ENCODE assay signal across 11 cellular contexts in the genomic region with DNA sequence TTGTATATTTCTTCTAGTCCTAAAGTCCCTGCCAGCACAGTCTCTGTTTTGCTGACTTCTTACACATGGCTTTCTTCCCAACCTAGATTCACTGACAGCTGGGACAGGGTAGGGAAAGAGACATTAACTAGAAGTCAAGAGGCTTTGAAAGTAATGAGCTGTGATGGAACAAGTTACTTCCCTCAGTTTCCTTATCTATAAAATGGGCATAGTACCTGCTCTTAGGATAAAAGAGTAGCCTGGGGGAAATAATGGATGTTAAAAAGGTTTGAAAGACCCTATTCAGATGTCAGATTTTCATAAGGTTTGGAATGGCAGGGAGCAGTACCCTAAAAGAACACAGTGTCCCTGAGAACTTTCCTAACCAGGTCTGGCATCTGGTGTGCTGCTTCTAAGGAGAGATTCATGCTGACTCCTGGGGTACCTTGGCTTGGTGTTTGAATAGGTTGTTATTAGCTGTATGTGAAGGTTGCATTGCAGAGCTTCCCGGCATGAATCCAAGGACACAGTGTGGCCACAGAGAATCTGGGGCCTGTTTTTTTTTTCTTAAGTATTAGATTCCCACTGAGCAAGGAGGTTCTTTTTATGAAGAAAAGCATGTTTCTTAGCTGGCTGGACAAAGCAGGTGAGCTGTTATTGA. TPM values are rescaled to one million over a fixed set of nuclear protein-coding genes. Genes with fewer than 3 reads are reported as not detected.
DNase-seq lines count a peak whose midpoint lies in the region; ATAC-seq and TF ChIP-seq lines count a peak whose summit lies in the region.
"Had no signal": no experiment of that assay in that cellular context is flagged by ENCODE, and none has a peak within 500 bp of the region (broad histone marks: within the 10 kb centered on the region; RNA-seq: fewer than 3 reads in every experiment).

No MANE protein-coding gene starts in this region.

- H3K79me2 ChIP-seq in mammary epithelial cell (ENCODE audit: insufficient read depth, low read length) = no peaks in the 10 kb centered on the region

- no peaks in the 10 kb centered on the region for H3K27me3 Mint-ChIP-seq in T-cell
- H3K27me3 Mint-ChIP-seq in stimulated activated memory B cell treated with anti-CD40 and anti-IgM and Interleukin-4, amounts not matched to agents 10 μg/mL and 1 μg/mL and 100 μg/mL, for 72 hours = no peaks in the 10 kb centered on the region

- H3K36me3 ChIP-seq in breast epithelium (no peaks in the 10 kb centered on the region), mammary epithelial cell (ENCODE audit: insufficient read depth, low read length) (no peaks in the 10 kb centered on the region)
- H3K36me3 ChIP-seq: uterus had no signal

- peak overlapping the region; percentile 88 to 93 for H3K27ac Mint-ChIP-seq in T-cell
- peak overlapping the region; percentile 97 for H3K27ac Mint-ChIP-seq in stimulated activated memory B cell treated with anti-CD40 and anti-IgM and Interleukin-4, amounts not matched to agents 10 μg/mL and 1 μg/mL and 100 μg/mL, for 72 hours

- H3K9me3 Mint-ChIP-seq in T-cell = no peaks in the 10 kb centered on the region
- H3K9me3 Mint-ChIP-seq in stimulated activated memory B cell treated with anti-CD40 and anti-IgM and Interleukin-4, amounts not matched to agents 10 μg/mL and 1 μg/mL and 100 μg/mL, for 72 hours = no peaks in the 10 kb centered on the region

- no peaks in the 10 kb centered on the region for H3K9me3 ChIP-seq in breast epithelium
- no peaks in the 10 kb centered on the region for H3K9me3 ChIP-seq in mammary epithelial cell (replicated peaks; ENCODE audit: insufficient read depth, low read length)
- H3K9me3 ChIP-seq: uterus had no signal

- no peak overlapping the region for H2AFZ ChIP-seq in mammary epithelial cell (ENCODE audit: low read depth, low read length)

- H3K27ac ChIP-seq in breast epithelium (peak overlapping the region; percentile 77 to 84), mammary epithelial cell (ENCODE audit: insufficient read depth, low read depth, low read length) (no peak overlapping the region), dorsolateral prefrontal cortex (peak overlapping the region in 42 of 59 donors; percentile 7 to 91 (median 72))
- H3K27ac ChIP-seq: uterus had no signal

- DNase-seq in breast epithelium (ENCODE audit: low spot score in 2 of 2) (peak in 1 of 2 donors; percentile 51), mammary epithelial cell (no peak), T-cell (no peak), dorsolateral prefrontal cortex (no peak), cortex of kidney (lab: John Stamatoyannopoulos, UW) (no peak), DMS79 treated with DMSO at 0.1 percent for 48 hours (lab: John Stamatoyannopoulos, UW) (no peak), posterior vena cava (ENCODE audit: low spot score) (no peak)
- DNase-seq: dermis blood vessel endothelial cell, DND-41 had no signal

- peaks cover 66 to 79% (median 74%) of the 10 kb centered on the region in 3 donors for H3K4me1 Mint-ChIP-seq in T-cell
- peaks cover 46% of the 10 kb centered on the region for H3K4me1 Mint-ChIP-seq in stimulated activated memory B cell treated with anti-CD40 and anti-IgM and Interleukin-4, amounts not matched to agents 10 μg/mL and 1 μg/mL and 100 μg/mL, for 72 hours

- no peak overlapping the region for H3K4me2 ChIP-seq in mammary epithelial cell (ENCODE audit: insufficient read depth, low read depth, low read length)

- TF ChIP-seq CTCF in breast epithelium (IDR thresholded peaks at IDR 0.05) = no peak
- TF ChIP-seq CTCF in mammary epithelial cell (conservative IDR thresholded peaks at IDR 0.05 in 1 of 2, IDR thresholded peaks at IDR 0.05 in 1 of 2; ENCODE audit: extremely low read depth in 1 of 2, insufficient read depth in 1 of 2, low read depth in 1 of 2, low read length in 2 of 2) = no peak
- TF ChIP-seq CTCF in dorsolateral prefrontal cortex (IDR thresholded peaks at IDR 0.05 in 54 of 56, conservative IDR thresholded peaks at IDR 0.05 in 2 of 56; ENCODE audit: low read depth in 1 of 56, partially characterized antibody in 56 of 56) = no peak

- no peak overlapping the region for H3K4me3 ChIP-seq in breast epithelium
- no peak overlapping the region for H3K4me3 ChIP-seq in mammary epithelial cell (replicated peaks in 1 of 3; ENCODE audit: insufficient read depth in 1 of 3, low read depth in 2 of 3, low read length in 3 of 3)
- H3K4me3 ChIP-seq in dorsolateral prefrontal cortex = peak overlapping the region in 2 of 59 donors; percentile 10 to 23
- H3K4me3 ChIP-seq: uterus had no signal

- POLR2A ChIA-PET in T-cell (lab: Charles Lee) = interaction anchor here (0.6 to 2.0 kb wide), 5 partner anchors 10 to 805 kb away, joined by 3 to 9 read pairs (median 4); no protein-coding TSS in a partner anchor

- H3K36me3 Mint-ChIP-seq in T-cell = peaks cover 16% of the 10 kb centered on the region
- H3K36me3 Mint-ChIP-seq in stimulated activated memory B cell treated with anti-CD40 and anti-IgM and Interleukin-4, amounts not matched to agents 10 μg/mL and 1 μg/mL and 100 μg/mL, for 72 hours = peaks cover 4% of the 10 kb centered on the region

- no peaks in the 10 kb centered on the region for H4K20me1 ChIP-seq in mammary epithelial cell (ENCODE audit: insufficient read depth, low read length)

- intact Hi-C loops in breast epithelium (cut with DNase I; ENCODE audit: low total_unique reads) = no loop called here
- intact Hi-C loops in mammary epithelial cell (cut with micrococcal nuclease) = no loop called here
- intact Hi-C loops in dorsolateral prefrontal cortex (cut with DNase I) = loop anchor here in 1 of 2 donors (5.0 kb wide), 1 partner anchor 53 kb away; no protein-coding TSS in a partner anchor
- intact Hi-C loops in posterior vena cava (cut with DNase I) = no loop called here

- no peaks in the 10 kb centered on the region for H3K27me3 ChIP-seq in breast epithelium
- no peaks in the 10 kb centered on the region for H3K27me3 ChIP-seq in mammary epithelial cell (ENCODE audit: insufficient read depth, low read length)
- H3K27me3 ChIP-seq in dorsolateral prefrontal cortex = no peaks in the 10 kb centered on the region
- H3K27me3 ChIP-seq: uterus had no signal

- peak overlapping the region; percentile 88 to 97 (median 96) for H3K4me3 Mint-ChIP-seq in T-cell
- H3K4me3 Mint-ChIP-seq in stimulated activated memory B cell treated with anti-CD40 and anti-IgM and Interleukin-4, amounts not matched to agents 10 μg/mL and 1 μg/mL and 100 μg/mL, for 72 hours = peak overlapping the region; percentile 36

- H3K4me1 ChIP-seq in breast epithelium (peaks cover 3 to 10% of the 10 kb centered on the region in 2 donors), mammary epithelial cell (ENCODE audit: insufficient read depth, low read length) (peaks cover 14% of the 10 kb centered on the region)

- in situ Hi-C loops in mammary epithelial cell (cut with MboI; ENCODE audit: low sequenced_read_pairs in 2 of 2) = no loop called here

- no peak for TF ChIP-seq POLR2A in breast epithelium (IDR thresholded peaks at IDR 0.05)

- CTCF ChIA-PET in mammary epithelial cell (lab: Charles Lee; ENCODE audit: low non-redundant PET) (no interaction called here), T-cell (lab: Charles Lee) (interaction anchor here (0.7 to 4.5 kb wide), 15 partner anchors 9 to 112 kb away, joined by 3 to 51 read pairs (median 5); a partner anchor contains a TSS)

- no TSS peak for BruUV-seq in mammary epithelial cell (replicated peaks; lab: Mats Ljungman, UMichigan)

- WGBS in mammary epithelial cell (ENCODE audit: low coverage, missing lambda C conversion rate) = 11% methylated on average over 1 of the region's 1 CpG

- no peak overlapping the region for H3K9ac ChIP-seq in mammary epithelial cell (ENCODE audit: insufficient read depth, low read length)

- dilution Hi-C loops in mammary epithelial cell (cut with HindIII; ENCODE audit: low sequenced_read_pairs) = no loop called here

- ATAC-seq in T-cell (replicated peaks in 1 of 4) = no peak
- ATAC-seq in stimulated activated memory B cell treated with anti-CD40 and anti-IgM and Interleukin-4, amounts not matched to agents 10 μg/mL and 1 μg/mL and 100 μg/mL, for 72 hours = no peak

RNA-seq across cellular contexts. Expression of a gene that starts 47.6 kb away (rescaled TPM):
- total RNA-seq in breast epithelium (10 to 100 TPM; 11.0 to 17.0 (median 11.1) TPM), mammary epithelial cell (1 to 10 TPM; 3.5 to 6.7 TPM), T-cell (100 to 1,000 TPM; 174 to 224 (median 204) TPM), dorsolateral prefrontal cortex (10 to 100 TPM in 118 of 120 experiments, 1 to 10 TPM in 2; 7.5 to 31.8 (median 17.5) TPM), posterior vena cava (10 to 100 TPM; 11.0 to 13.3 TPM)
- polyA plus RNA-seq in mammary epithelial cell = 1.8 TPM
- 3.4 TPM for polyA minus RNA-seq in mammary epithelial cell

RNA-seq across cellular contexts. Expression of a gene that starts 57.3 kb away (rescaled TPM):
- total RNA-seq in breast epithelium (10 to 100 TPM; 55.4 to 70.1 (median 68.6) TPM), mammary epithelial cell (10 to 100 TPM; 43.0 to 44.0 TPM), T-cell (10 to 100 TPM; 48.0 to 56.7 (median 49.3) TPM), dorsolateral prefrontal cortex (10 to 100 TPM; 19.2 to 56.2 (median 35.0) TPM), posterior vena cava (10 to 100 TPM; 32.4 to 34.3 TPM)
- 58.9 TPM for polyA plus RNA-seq in mammary epithelial cell
- polyA minus RNA-seq in mammary epithelial cell = 35.4 TPM

Comparison
In these comparisons a context has a peak if more than half of its experiments do, and no peak if none do; other contexts are left out.
1. RNA of a gene that starts 47.6 kb away (total RNA-seq): 174 to 224 TPM in T-cell; 7.5 to 31.8 TPM in dorsolateral prefrontal cortex, 11.0 to 13.3 TPM in posterior vena cava, 11.0 to 17.0 TPM in breast epithelium and 3.5 to 6.7 TPM in mammary epithelial cell; every median in the first group is over 4 times any median in the second.